ENCODE assay signal across 3 cellular contexts in genomic region chr10:89247623-89248022, GRCh38. TPM values are rescaled to one million over a fixed set of nuclear protein-coding genes. Genes with fewer than 3 reads are reported as not detected.
"Had no signal": no experiment of that assay in that cellular context is flagged by ENCODE, and none has a peak within 500 bp of the region (broad histone marks: within the 10 kb centered on the region; RNA-seq: fewer than 3 reads in every experiment).

No MANE protein-coding gene starts in this region.

RNA-seq across cellular contexts. Expression of gene CH25H, which starts 40.5 kb away (rescaled TPM):
- total RNA-seq: H7 had no signal

RNA-seq across cellular contexts. Expression of gene IFIT2, which starts 54.2 kb away (rescaled TPM):
- total RNA-seq: GM23338, H9 had no signal
